10 cellular contexts compared by ENCODE assay signal in the genomic region with DNA sequence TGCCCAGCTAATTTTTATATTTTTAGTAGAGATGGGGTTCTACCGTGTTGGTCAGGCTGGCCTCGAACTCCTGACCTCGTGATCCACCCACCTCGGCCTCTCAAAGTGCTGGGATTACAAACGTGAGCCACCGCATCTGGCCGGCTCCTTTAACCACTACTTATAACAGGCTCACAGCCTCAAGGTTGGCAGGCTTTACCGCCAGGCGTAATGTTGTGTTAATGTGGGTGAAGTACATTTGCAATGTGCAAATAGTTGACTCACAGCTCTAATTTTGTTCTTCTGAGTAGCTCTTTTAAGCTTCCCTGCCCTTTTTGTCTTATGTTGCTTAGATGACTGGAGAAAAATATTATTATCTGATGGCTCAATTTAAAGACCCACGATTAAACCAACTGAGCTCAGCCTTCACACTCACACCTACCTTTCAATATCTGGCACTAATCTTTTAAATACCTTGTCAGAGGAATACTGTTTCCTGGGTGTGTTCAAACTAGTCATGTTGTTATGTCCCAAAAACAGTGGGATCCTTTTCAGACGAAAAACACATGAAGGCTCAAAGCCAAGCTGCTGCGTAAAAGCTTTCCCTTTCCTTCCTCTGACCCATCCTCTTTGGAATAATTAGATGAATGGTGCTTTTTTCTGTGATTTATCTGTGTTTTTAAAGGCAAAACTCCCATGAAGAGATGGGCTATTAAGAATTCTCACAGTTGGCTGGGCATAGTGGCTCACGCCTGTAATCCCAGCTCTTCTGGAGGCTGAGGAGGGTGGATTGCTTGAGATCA. TPM values are rescaled to one million over a fixed set of nuclear protein-coding genes. Genes with fewer than 3 reads are reported as not detected.
DNase-seq lines count a peak whose midpoint lies in the region; ATAC-seq and TF ChIP-seq lines count a peak whose summit lies in the region.
"Had no signal": no experiment of that assay in that cellular context is flagged by ENCODE, and none has a peak within 500 bp of the region (broad histone marks: within the 10 kb centered on the region; RNA-seq: fewer than 3 reads in every experiment).

No MANE protein-coding gene starts in this region.

- 0 out of 2 replicates have a peak overlapping the region, but pooled peaks have one; percentile 19 for H3K4me3 Mint-ChIP-seq in WTC11
- no peak overlapping the region for H3K4me3 Mint-ChIP-seq in CD8-positive, alpha-beta memory T cell

- peak overlapping the region; percentile 81 for H3K9ac ChIP-seq in skeletal muscle satellite cell (ENCODE audit: low read depth, low read length)

- 32 to 47% methylated on average over 13 of the region's 13 CpGs for WGBS in heart right ventricle, 2 donors
- 47 to 56% methylated on average over 13 of the region's 13 CpGs for WGBS in testis, 2 donors
- 43% methylated on average over 13 of the region's 13 CpGs for WGBS in prostate gland

- peaks cover 57% of the 10 kb centered on the region for H3K4me1 Mint-ChIP-seq in WTC11
- no peaks in the 10 kb centered on the region for H3K4me1 Mint-ChIP-seq in CD8-positive, alpha-beta memory T cell

- DNase-seq in HT-29 (ENCODE audit: low spot score) (peak; percentile 59), WTC11 (ENCODE audit: low spot score) (peak; percentile 38), heart right ventricle (peak; percentile 51 to 63), testis (no peak), prostate gland (ENCODE audit: low spot score) (no peak)
- DNase-seq in CD8-positive, alpha-beta memory T cell: no peak
- DNase-seq: activated naive CD4-positive, alpha-beta T cell had no signal

- CTCF ChIA-PET in WTC11 (lab: Charles Lee): interaction anchor here (0.8 to 1.5 kb wide), 3 partner anchors 14 to 34 kb away, joined by 3 to 5 read pairs (median 5); no protein-coding TSS in a partner anchor
- CTCF ChIA-PET in CD8-positive, alpha-beta memory T cell (lab: Charles Lee): no interaction called here

- ATAC-seq in WTC11 (peak; percentile 63), heart right ventricle (peak; percentile 66 to 93 (median 88)), GM21528 (IDR thresholded peaks at IDR 0.05; ENCODE audit: low FRiP score, unreplicated experiment) (no peak)

- peak overlapping the region; percentile 79 for H3K27ac Mint-ChIP-seq in WTC11
- no peak overlapping the region for H3K27ac Mint-ChIP-seq in CD8-positive, alpha-beta memory T cell

- intact Hi-C loops in heart right ventricle (cut with DNase I): no loop called here
- intact Hi-C loops in testis (cut with DNase I; ENCODE audit: low total_unique reads): no loop called here
- intact Hi-C loops in prostate gland (cut with DNase I): no loop called here

- H3K27me3 ChIP-seq in heart right ventricle (no peaks in the 10 kb centered on the region), skeletal muscle satellite cell (ENCODE audit: control insufficient read depth, insufficient read depth, low read length) (no peaks in the 10 kb centered on the region), testis (no peaks in the 10 kb centered on the region), prostate gland (replicated peaks; ENCODE audit: insufficient read depth) (no peaks in the 10 kb centered on the region)
- no peaks in the 10 kb centered on the region for H3K27me3 ChIP-seq in CD8-positive, alpha-beta memory T cell (ENCODE audit: insufficient read depth, low read length, poor library complexity, severe bottlenecking)
- H3K27me3 ChIP-seq: Peyer's patch had no signal

- H3K9me3 Mint-ChIP-seq in WTC11: no peaks in the 10 kb centered on the region
- H3K9me3 Mint-ChIP-seq in CD8-positive, alpha-beta memory T cell: no peaks in the 10 kb centered on the region

- H3K27ac ChIP-seq in heart right ventricle: peak overlapping the region; percentile 11 to 82 (median 70)
- H3K27ac ChIP-seq in CD8-positive, alpha-beta memory T cell (ENCODE audit: low read depth, low read length): no peak overlapping the region
- H3K27ac ChIP-seq in testis: no peak overlapping the region
- no peak overlapping the region for H3K27ac ChIP-seq in prostate gland

- TF ChIP-seq CTCF in WTC11 (IDR thresholded peaks at IDR 0.05) (no peak), heart right ventricle (IDR thresholded peaks at IDR 0.05) (no peak), testis (IDR thresholded peaks at IDR 0.05) (no peak), prostate gland (IDR thresholded peaks at IDR 0.05) (no peak)

- peaks cover 5% of the 10 kb centered on the region for H3K27me3 Mint-ChIP-seq in WTC11 (ENCODE audit: low read depth)
- H3K27me3 Mint-ChIP-seq in CD8-positive, alpha-beta memory T cell: peaks cover 4 to 7% of the 10 kb centered on the region in 2 donors

- H3K4me1 ChIP-seq in heart right ventricle (peaks cover 11 to 50% (median 39%) of the 10 kb centered on the region in 9 donors), skeletal muscle satellite cell (ENCODE audit: control insufficient read depth, insufficient read depth, low read length) (peaks cover 40% of the 10 kb centered on the region), testis (peaks cover 15% of the 10 kb centered on the region), prostate gland (replicated peaks) (no peaks in the 10 kb centered on the region)
- H3K4me1 ChIP-seq in CD8-positive, alpha-beta memory T cell (ENCODE audit: insufficient read depth, low read length): no peaks in the 10 kb centered on the region
- H3K4me1 ChIP-seq: Peyer's patch had no signal

- no peaks in the 10 kb centered on the region for H3K36me3 Mint-ChIP-seq in WTC11
- H3K36me3 Mint-ChIP-seq in CD8-positive, alpha-beta memory T cell: no peaks in the 10 kb centered on the region

- TF ChIP-seq POLR2A in testis (IDR thresholded peaks at IDR 0.05): no peak
- no peak for TF ChIP-seq POLR2A in prostate gland (IDR thresholded peaks at IDR 0.05)

- POLR2A ChIA-PET in WTC11 (lab: Charles Lee): interaction anchor here (0.6 to 0.7 kb wide), 2 partner anchors 51 to 81 kb away, joined by 4 to 7 read pairs; no protein-coding TSS in a partner anchor
- POLR2A ChIA-PET in CD8-positive, alpha-beta memory T cell (lab: Charles Lee): no interaction called here

- H3K36me3 ChIP-seq in heart right ventricle (no peaks in the 10 kb centered on the region), skeletal muscle satellite cell (ENCODE audit: insufficient read depth, low read length) (no peaks in the 10 kb centered on the region), testis (ENCODE audit: low read depth, missing control alignments) (no peaks in the 10 kb centered on the region), prostate gland (no peaks in the 10 kb centered on the region)
- no peaks in the 10 kb centered on the region for H3K36me3 ChIP-seq in CD8-positive, alpha-beta memory T cell (ENCODE audit: insufficient read depth, low read length)
- H3K36me3 ChIP-seq: Peyer's patch had no signal

- H3K9me3 ChIP-seq in heart right ventricle (no peaks in the 10 kb centered on the region), skeletal muscle satellite cell (replicated peaks; ENCODE audit: low read length) (no peaks in the 10 kb centered on the region), testis (no peaks in the 10 kb centered on the region), prostate gland (no peaks in the 10 kb centered on the region)
- no peaks in the 10 kb centered on the region for H3K9me3 ChIP-seq in CD8-positive, alpha-beta memory T cell (ENCODE audit: low read length)
- H3K9me3 ChIP-seq: Peyer's patch had no signal

- peak overlapping the region; percentile 58 for H3K4me2 ChIP-seq in skeletal muscle satellite cell (ENCODE audit: low read length)

- H3K4me3 ChIP-seq in heart right ventricle (no peak overlapping the region), skeletal muscle satellite cell (ENCODE audit: low read length) (peak overlapping the region; percentile 15), testis (no peak overlapping the region), prostate gland (no peak overlapping the region)
- no peak overlapping the region for H3K4me3 ChIP-seq in CD8-positive, alpha-beta memory T cell (ENCODE audit: low read length)
- H3K4me3 ChIP-seq: Peyer's patch had no signal

TF ChIP-seq in WTC11, 78 proteins besides CTCF, POLR2A, EP300 and RAD21 (continues in another document):
- TF ChIP-seq JAZF1 (CRISPR knock-in tag; IDR thresholded peaks at IDR 0.05): no peak
- TF ChIP-seq GRHL2 (CRISPR knock-in tag; IDR thresholded peaks at IDR 0.05; ENCODE audit: insufficient replicate concordance, severe bottlenecking): no peak
- TF ChIP-seq, protein P1, sequence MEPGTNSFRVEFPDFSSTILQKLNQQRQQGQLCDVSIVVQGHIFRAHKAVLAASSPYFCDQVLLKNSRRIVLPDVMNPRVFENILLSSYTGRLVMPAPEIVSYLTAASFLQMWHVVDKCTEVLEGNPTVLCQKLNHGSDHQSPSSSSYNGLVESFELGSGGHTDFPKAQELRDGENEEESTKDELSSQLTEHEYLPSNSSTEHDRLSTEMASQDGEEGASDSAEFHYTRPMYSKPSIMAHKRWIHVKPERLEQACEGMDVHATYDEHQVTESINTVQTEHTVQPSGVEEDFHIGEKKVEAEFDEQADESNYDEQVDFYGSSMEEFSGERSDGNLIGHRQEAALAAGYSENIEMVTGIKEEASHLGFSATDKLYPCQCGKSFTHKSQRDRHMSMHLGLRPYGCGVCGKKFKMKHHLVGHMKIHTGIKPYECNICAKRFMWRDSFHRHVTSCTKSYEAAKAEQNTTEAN (CRISPR knock-in tag; IDR thresholded peaks at IDR 0.05): no peak

RNA-seq across cellular contexts. Expression of gene USP44, which starts 57.2 kb away (rescaled TPM):
- total RNA-seq in HT-29 (2014; rRNA removed; shearing (Covaris generic)): not detected in 2 replicates
- 93.4 to 120 TPM (median 116 TPM) in 3 replicates for total RNA-seq in WTC11 (2021)
- total RNA-seq in heart right ventricle: under 1 TPM in 9 of 10 donors, not detected in 1; 0.19 to 0.89 (median 0.31) TPM
- under 1 TPM; 0.06 to 0.73 TPM for polyA plus RNA-seq in heart right ventricle
- total RNA-seq in skeletal muscle satellite cell (2012; rRNA removed): 1.0 TPM in 1 of 2 replicates, not detected in the other
- 1 to 10 TPM; 5.8 to 7.1 TPM for total RNA-seq in CD8-positive, alpha-beta memory T cell
- 3.2 TPM for polyA plus RNA-seq in CD8-positive, alpha-beta memory T cell
- total RNA-seq in testis: 10 to 100 TPM; 14.2 to 22.4 TPM
- polyA plus RNA-seq in testis (ENCODE audit: insufficient read depth, low read depth, low replicate concordance): 52.9 TPM
- 1 to 10 TPM; 2.8 to 3.1 TPM for total RNA-seq in prostate gland

Comparison
In these comparisons a context has a peak if more than half of its experiments do, and no peak if none do; other contexts are left out.
1. DNase-seq: peak in HT-29 (single experiment), WTC11 (single experiment) and heart right ventricle (2 of 2); none in CD8-positive, alpha-beta memory T cell (0 of 5), testis (single experiment) and prostate gland (single experiment).
2. H3K27ac ChIP-seq: peak in heart right ventricle (10 of 10); none in CD8-positive, alpha-beta memory T cell (single experiment), testis (0 of 2) and prostate gland (0 of 2).